Comparison of ENCODE assay signal across 9 cellular contexts in the genomic region with DNA sequence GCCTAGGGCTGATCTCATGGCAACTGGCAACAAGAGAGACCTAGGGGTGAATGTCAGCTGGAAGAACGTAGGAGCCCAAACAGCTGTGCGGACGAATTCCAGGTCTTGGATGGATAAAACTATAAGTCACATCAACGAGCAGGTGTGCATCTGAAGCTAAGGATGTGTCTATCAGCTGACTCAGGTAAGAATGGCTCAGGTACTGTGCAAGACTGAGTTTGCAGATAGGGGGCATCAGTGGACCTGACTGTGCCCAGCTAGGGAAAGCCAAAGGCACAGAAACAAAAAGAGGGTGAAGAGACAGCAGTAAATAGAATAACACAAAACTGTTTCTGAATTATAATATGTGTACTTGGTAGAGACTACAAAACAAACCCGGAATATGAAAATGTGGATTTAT.
DNase-seq lines count a peak whose midpoint lies in the region; ATAC-seq and TF ChIP-seq lines count a peak whose summit lies in the region.
"Had no signal": no experiment of that assay in that cellular context is flagged by ENCODE, and none has a peak within 500 bp of the region (broad histone marks: within the 10 kb centered on the region; RNA-seq: fewer than 3 reads in every experiment).

No MANE protein-coding gene starts in this region.

- no peak overlapping the region for H3K4me3 Mint-ChIP-seq in activated B cell treated with CpG ODN at 0.5 μM for 24 hours
- H3K4me3 Mint-ChIP-seq: brain had no signal

- H3K27me3 Mint-ChIP-seq in activated B cell treated with CpG ODN at 0.5 μM for 24 hours: no peaks in the 10 kb centered on the region
- H3K27me3 Mint-ChIP-seq: brain had no signal

- POLR2A ChIA-PET in activated B cell treated with CpG ODN at 0.5 μM for 24 hours (lab: Charles Lee): interaction anchor here (0.5 kb wide), 1 partner anchor 967 kb away, joined by 5 read pairs; no protein-coding TSS in a partner anchor

- H3K36me3 Mint-ChIP-seq in activated B cell treated with CpG ODN at 0.5 μM for 24 hours (ENCODE audit: low read depth): no peaks in the 10 kb centered on the region
- H3K36me3 Mint-ChIP-seq: brain had no signal

- intact Hi-C loops in activated B cell treated with CpG ODN at 0.5 μM for 24 hours (cut with micrococcal nuclease): loop anchor here (1.0 to 10.0 kb wide), 7 partner anchors 162 to 1588 kb away; no protein-coding TSS in a partner anchor

- no peak overlapping the region for H3K27ac Mint-ChIP-seq in activated B cell treated with CpG ODN at 0.5 μM for 24 hours
- H3K27ac Mint-ChIP-seq: brain had no signal

- ATAC-seq in HG03095 (IDR thresholded peaks at IDR 0.05; ENCODE audit: unreplicated experiment) (peak; percentile 70), activated B cell treated with CpG ODN at 0.5 μM for 24 hours (ENCODE audit: low read depth) (peak; percentile 56), GM18873 (IDR thresholded peaks at IDR 0.05; ENCODE audit: low FRiP score, unreplicated experiment) (no peak)

- peak; percentile 17 to 25 for DNase-seq in activated CD8-positive, alpha-beta memory T cell treated with anti-CD3 and anti-CD28 coated beads for 1 hour (ENCODE audit: extremely low read depth in 1 of 2, low read depth in 1 of 2)
- no peak for DNase-seq in activated CD8-positive, alpha-beta memory T cell treated with anti-CD3 and anti-CD28 coated beads, Interleukin-2, amount 50 U/mL, for 48 hours
- DNase-seq in activated B cell treated with CpG ODN at 0.5 μM for 24 hours: no peak
- DNase-seq in epithelial cell of prostate (ENCODE audit: low read depth, low spot score): peak; percentile 22
- DNase-seq in stimulated activated CD4-positive, alpha-beta T cell treated with anti-CD3 and anti-CD28 coated beads, Interleukin-2, amount 100 ng/mL, for 48 hours: peak; percentile 13 to 19
- no peak for DNase-seq in hypothalamus (lab: John Stamatoyannopoulos, UW)

- H3K4me1 Mint-ChIP-seq in activated B cell treated with CpG ODN at 0.5 μM for 24 hours: peaks cover 7% of the 10 kb centered on the region
- H3K4me1 Mint-ChIP-seq: brain had no signal

- CTCF ChIA-PET in activated B cell treated with CpG ODN at 0.5 μM for 24 hours (lab: Charles Lee): interaction anchor here (0.8 to 3.1 kb wide), 7 partner anchors 8 to 1590 kb away, joined by 3 to 12 read pairs (median 4); no protein-coding TSS in a partner anchor

- H3K27ac ChIP-seq in epithelial cell of prostate: no peak overlapping the region

- TF ChIP-seq CTCF in activated B cell treated with CpG ODN at 0.5 μM for 24 hours (IDR thresholded peaks at IDR 0.05): no peak

- H3K9me3 Mint-ChIP-seq in activated B cell treated with CpG ODN at 0.5 μM for 24 hours: no peaks in the 10 kb centered on the region
- H3K9me3 Mint-ChIP-seq: brain had no signal

Comparison
In these comparisons a context has a peak if more than half of its experiments do, and no peak if none do; other contexts are left out.
1. DNase-seq: peak in activated CD8-positive, alpha-beta memory T cell treated with anti-CD3 and anti-CD28 coated beads for 1 hour (2 of 2), epithelial cell of prostate (single experiment) and stimulated activated CD4-positive, alpha-beta T cell treated with anti-CD3 and anti-CD28 coated beads, Interleukin-2, amount 100 ng/mL, for 48 hours (2 of 2); none in activated CD8-positive, alpha-beta memory T cell treated with anti-CD3 and anti-CD28 coated beads, Interleukin-2, amount 50 U/mL, for 48 hours (single experiment), activated B cell treated with CpG ODN at 0.5 μM for 24 hours (single experiment) and hypothalamus (0 of 51).